ENCODE assay signal across 15 cellular contexts in genomic region chr3:184414418-184415228, GRCh38. TPM values are rescaled to one million over a fixed set of nuclear protein-coding genes. Genes with fewer than 3 reads are reported as not detected.
"Had no signal": no experiment of that assay in that cellular context is flagged by ENCODE, and none has a peak within 500 bp of the region (broad histone marks: within the 10 kb centered on the region; RNA-seq: fewer than 3 reads in every experiment).

No MANE protein-coding gene starts in this region.

- H3K4me3 ChIP-seq: cardiac muscle cell, hepatocyte, uterus had no signal

- H3K27ac ChIP-seq: cardiac muscle cell, hepatocyte, uterus had no signal

- H2AFZ ChIP-seq: hepatocyte had no signal

- H3K79me2 ChIP-seq: hepatocyte had no signal

- H3K27me3 ChIP-seq: cardiac muscle cell, hepatocyte, uterus had no signal

- H3K4me1 ChIP-seq: uterus had no signal

- DNase-seq: activated B cell treated with CpG ODN at 0.5 μM for 24 hours; activated CD4-positive, alpha-beta memory T cell treated with anti-CD3 and anti-CD28 coated beads, Interleukin-2, amount 10 ng/mL, durations not matched to agents 7 days and 5 days; activated CD4-positive, alpha-beta T cell treated with anti-CD3 and anti-CD28 coated beads for 48 hours; activated CD8-positive, alpha-beta memory T cell treated with anti-CD3 and anti-CD28 coated beads, Interleukin-2, amount 10 ng/mL, durations not matched to agents 7 days and 5 days; amniotic stem cell; effector memory CD8-positive, alpha-beta T cell; mammary epithelial cell; stimulated activated naive B cell treated with anti-CD40 and anti-IgM and Interleukin-4, amounts not matched to agents 10 μg/mL and 1 μg/mL and 100 μg/mL, for 72 hours; uterus had no signal

- FAIRE-seq: islet of Langerhans had no signal

- H3K9me3 ChIP-seq: uterus had no signal

- H3K4me2 ChIP-seq: hepatocyte had no signal

- H3K36me3 ChIP-seq: cardiac muscle cell, uterus had no signal

RNA-seq across cellular contexts. Expression of gene CHRD, which starts 34.8 kb away (rescaled TPM):
- total RNA-seq: activated B cell treated with CpG ODN at 0.5 μM for 24 hours; activated CD4-positive, alpha-beta memory T cell treated with anti-CD3 and anti-CD28 coated beads, Interleukin-2, amount 10 ng/mL, durations not matched to agents 7 days and 5 days; activated CD8-positive, alpha-beta memory T cell treated with anti-CD3 and anti-CD28 coated beads, Interleukin-2, amount 10 ng/mL, durations not matched to agents 7 days and 5 days; mammary epithelial cell; T-helper 2 cell treated with Interferon-gamma antibody and Interleukin-4, amounts not matched to agents 100 ng/mL and 5 ng/mL, for 36 hours had no signal
- polyA plus RNA-seq: mammary epithelial cell had no signal

RNA-seq across cellular contexts. Expression of gene THPO, which starts 36.6 kb away (rescaled TPM):
- total RNA-seq: activated B cell treated with CpG ODN at 0.5 μM for 24 hours; activated CD4-positive, alpha-beta memory T cell treated with anti-CD3 and anti-CD28 coated beads, Interleukin-2, amount 10 ng/mL, durations not matched to agents 7 days and 5 days; activated CD8-positive, alpha-beta memory T cell treated with anti-CD3 and anti-CD28 coated beads, Interleukin-2, amount 10 ng/mL, durations not matched to agents 7 days and 5 days; mammary epithelial cell; mononuclear cell; osteoblast; T-helper 2 cell treated with Interferon-gamma antibody and Interleukin-4, amounts not matched to agents 100 ng/mL and 5 ng/mL, for 36 hours had no signal
- polyA plus RNA-seq: mammary epithelial cell had no signal
